In genomic region chr2:74457549-74458131, GRCh38 we compare ENCODE assay signal across 8 cellular contexts. TPM values are rescaled to one million over a fixed set of nuclear protein-coding genes. Genes with fewer than 3 reads are reported as not detected.
A peak's percentile ranks its signal among the peaks of the same experiment; 100 is the strongest.
DNase-seq lines count a peak whose midpoint lies in the region; ATAC-seq and TF ChIP-seq lines count a peak whose summit lies in the region.

No MANE protein-coding gene starts in this region.

- peaks cover 5% of the 10 kb centered on the region for H3K36me3 Mint-ChIP-seq in neural crest cell (ENCODE audit: low read depth)

- peak overlapping the region; percentile 94 for H3K4me3 Mint-ChIP-seq in neural crest cell

- peaks cover 9% of the 10 kb centered on the region for H3K27me3 Mint-ChIP-seq in neural crest cell (ENCODE audit: low read depth)

- WGBS in esophagus, 2 donors, result 1% methylated on average over 28 to 46 of the region's 46 CpGs

- peaks cover 46% of the 10 kb centered on the region for H3K4me1 Mint-ChIP-seq in neural crest cell

- H3K27ac ChIP-seq in esophagus (ENCODE audit: low read depth in 2 of 2, low read length in 1 of 2), result peak overlapping the region; percentile 98 to 100
- peak overlapping the region; percentile 88 for H3K27ac ChIP-seq in substantia nigra (ENCODE audit: low read depth, low read length, poor library complexity, severe bottlenecking)

- no peak for TF ChIP-seq CTCF in neural crest cell (conservative IDR thresholded peaks at IDR 0.05)

- no peaks in the 10 kb centered on the region for H3K9me3 Mint-ChIP-seq in neural crest cell

- DNase-seq in NCI-H2081 (lab: John Stamatoyannopoulos, UW) (peak; percentile 85 to 87), NCI-H2081 treated with DMSO at 0.1 percent for 48 hours (lab: John Stamatoyannopoulos, UW) (no peak), NCI-H748 treated with DMSO at 0.1 percent for 48 hours (lab: John Stamatoyannopoulos, UW) (peak; percentile 57), activated T-cell treated with anti-CD3 and anti-CD28 coated beads for 24 hours (ENCODE audit: low read depth) (peak; percentile 69), neural crest cell (ENCODE audit: low read depth, low spot score) (peak; percentile 47), substantia nigra (lab: John Stamatoyannopoulos, UW) (peak in 26 of 49 donors; percentile 22 to 83 (median 56))

- H3K27ac Mint-ChIP-seq in neural crest cell (ENCODE audit: unreplicated experiment), result peak overlapping the region; percentile 73

- H3K4me3 ChIP-seq in esophagus (ENCODE audit: low read depth in 1 of 2, low read length in 2 of 2), result peak overlapping the region; percentile 64 to 69

- H3K9me3 ChIP-seq in esophagus (ENCODE audit: control insufficient read depth in 2 of 2, insufficient read depth in 1 of 2, low read depth in 1 of 2, low read length in 1 of 2), result no peaks in the 10 kb centered on the region

- peak; percentile 40 for ATAC-seq in HG03045 (IDR thresholded peaks at IDR 0.05; ENCODE audit: unreplicated experiment)

- peaks cover 0 to 15% of the 10 kb centered on the region in 2 donors for H3K36me3 ChIP-seq in esophagus (ENCODE audit: control insufficient read depth in 2 of 2, insufficient read depth in 2 of 2, low read length in 1 of 2)

- no peaks in the 10 kb centered on the region for H3K27me3 ChIP-seq in esophagus (ENCODE audit: control insufficient read depth in 1 of 2, insufficient read depth in 2 of 2, low read length in 2 of 2)

- peaks cover 0 to 3% of the 10 kb centered on the region in 2 donors for H3K4me1 ChIP-seq in esophagus (ENCODE audit: control insufficient read depth in 2 of 2, insufficient read depth in 2 of 2, low read length in 1 of 2)

RNA-seq across cellular contexts. Expression of gene WBP1, which starts 0.6 kb away (rescaled TPM):
- polyA plus RNA-seq in esophagus, result 10 to 100 TPM; 41.3 to 50.1 TPM
- total RNA-seq in neural crest cell, result 86.7 and 89.7 TPM in 2 replicates

RNA-seq across cellular contexts. Expression of gene INO80B, which starts 2.8 kb away (rescaled TPM):
- 10 to 100 TPM; 33.4 to 44.9 TPM for polyA plus RNA-seq in esophagus
- total RNA-seq in neural crest cell, result 31.3 and 33.1 TPM in 2 replicates

RNA-seq across cellular contexts. Expression of gene MOGS, which starts 7.5 kb away (rescaled TPM):
- 10 to 100 TPM; 21.3 to 26.8 TPM for polyA plus RNA-seq in esophagus
- total RNA-seq in neural crest cell, result 53.7 and 56.1 TPM in 2 replicates

RNA-seq across cellular contexts. Expression of gene MRPL53, which starts 14.8 kb away (rescaled TPM):
- 10 to 100 TPM; 60.6 to 72.3 TPM for polyA plus RNA-seq in esophagus
- 72.4 and 74.6 TPM in 2 replicates for total RNA-seq in neural crest cell

RNA-seq across cellular contexts. Expression of gene RTKN, which starts 15.9 kb away (rescaled TPM):
- polyA plus RNA-seq in esophagus, result 10 to 100 TPM; 20.2 to 20.8 TPM
- total RNA-seq in neural crest cell, result 61.2 and 62.0 TPM in 2 replicates
